In the genomic region with DNA sequence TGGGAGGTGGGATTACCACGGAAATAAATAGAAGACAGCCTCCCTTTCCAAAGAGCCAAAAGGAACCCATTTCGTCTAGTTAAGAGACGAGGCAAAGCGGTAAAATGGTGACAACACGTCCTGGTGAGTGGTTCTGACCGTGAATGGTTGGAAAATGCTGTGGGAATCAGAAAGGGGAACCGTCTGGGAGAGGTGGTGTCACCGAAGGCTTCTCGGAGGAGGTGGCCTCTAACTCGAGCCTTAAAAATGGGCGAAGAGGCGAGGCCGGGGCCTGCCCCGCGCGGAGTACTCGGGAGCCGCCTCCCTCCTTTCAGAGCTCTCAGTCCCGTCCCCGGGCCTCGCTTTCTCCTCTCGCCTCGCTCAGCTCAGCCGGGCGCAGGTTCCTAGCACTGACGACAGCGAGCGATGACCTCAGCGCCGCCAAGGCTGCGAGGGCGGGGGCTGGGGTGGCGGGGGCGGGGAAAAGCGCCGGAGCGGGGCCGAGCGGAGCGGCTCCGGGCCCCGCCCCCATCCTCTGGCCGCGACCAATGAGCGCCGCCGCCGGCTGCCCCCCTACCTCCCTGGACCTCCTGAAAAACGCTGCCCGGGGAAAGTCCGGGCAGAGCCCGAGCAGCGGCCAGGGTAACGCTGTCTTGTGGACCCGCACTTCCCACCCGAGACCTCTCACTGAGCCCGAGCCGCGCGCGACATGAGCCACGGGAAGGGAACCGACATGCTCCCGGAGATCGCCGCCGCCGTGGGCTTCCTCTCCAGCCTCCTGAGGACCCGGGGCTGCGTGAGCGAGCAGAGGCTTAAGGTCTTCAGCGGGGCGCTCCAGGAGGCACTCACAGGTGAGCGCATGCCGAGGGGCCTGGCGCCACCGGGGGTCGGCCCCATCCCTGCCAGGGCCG, we compare ENCODE assay signal across 1 cellular context.
TF ChIP-seq lines count a peak whose summit lies in the region.

A gene with protein sequence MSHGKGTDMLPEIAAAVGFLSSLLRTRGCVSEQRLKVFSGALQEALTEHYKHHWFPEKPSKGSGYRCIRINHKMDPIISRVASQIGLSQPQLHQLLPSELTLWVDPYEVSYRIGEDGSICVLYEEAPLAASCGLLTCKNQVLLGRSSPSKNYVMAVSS (plus strand): TSS at position 601 of the 890 bp plus-strand sequence. CDS start 88 bp downstream, at position 689.

TF ChIP-seq in K562, 482 proteins besides CTCF, POLR2A, EP300 and RAD21 (continued from another document and continues in another):
- TF ChIP-seq, protein P1, sequence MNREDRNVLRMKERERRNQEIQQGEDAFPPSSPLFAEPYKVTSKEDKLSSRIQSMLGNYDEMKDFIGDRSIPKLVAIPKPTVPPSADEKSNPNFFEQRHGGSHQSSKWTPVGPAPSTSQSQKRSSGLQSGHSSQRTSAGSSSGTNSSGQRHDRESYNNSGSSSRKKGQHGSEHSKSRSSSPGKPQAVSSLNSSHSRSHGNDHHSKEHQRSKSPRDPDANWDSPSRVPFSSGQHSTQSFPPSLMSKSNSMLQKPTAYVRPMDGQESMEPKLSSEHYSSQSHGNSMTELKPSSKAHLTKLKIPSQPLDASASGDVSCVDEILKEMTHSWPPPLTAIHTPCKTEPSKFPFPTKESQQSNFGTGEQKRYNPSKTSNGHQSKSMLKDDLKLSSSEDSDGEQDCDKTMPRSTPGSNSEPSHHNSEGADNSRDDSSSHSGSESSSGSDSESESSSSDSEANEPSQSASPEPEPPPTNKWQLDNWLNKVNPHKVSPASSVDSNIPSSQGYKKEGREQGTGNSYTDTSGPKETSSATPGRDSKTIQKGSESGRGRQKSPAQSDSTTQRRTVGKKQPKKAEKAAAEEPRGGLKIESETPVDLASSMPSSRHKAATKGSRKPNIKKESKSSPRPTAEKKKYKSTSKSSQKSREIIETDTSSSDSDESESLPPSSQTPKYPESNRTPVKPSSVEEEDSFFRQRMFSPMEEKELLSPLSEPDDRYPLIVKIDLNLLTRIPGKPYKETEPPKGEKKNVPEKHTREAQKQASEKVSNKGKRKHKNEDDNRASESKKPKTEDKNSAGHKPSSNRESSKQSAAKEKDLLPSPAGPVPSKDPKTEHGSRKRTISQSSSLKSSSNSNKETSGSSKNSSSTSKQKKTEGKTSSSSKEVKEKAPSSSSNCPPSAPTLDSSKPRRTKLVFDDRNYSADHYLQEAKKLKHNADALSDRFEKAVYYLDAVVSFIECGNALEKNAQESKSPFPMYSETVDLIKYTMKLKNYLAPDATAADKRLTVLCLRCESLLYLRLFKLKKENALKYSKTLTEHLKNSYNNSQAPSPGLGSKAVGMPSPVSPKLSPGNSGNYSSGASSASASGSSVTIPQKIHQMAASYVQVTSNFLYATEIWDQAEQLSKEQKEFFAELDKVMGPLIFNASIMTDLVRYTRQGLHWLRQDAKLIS (CRISPR knock-in tag; IDR thresholded peaks at IDR 0.05) = peak; percentile 92
- TF ChIP-seq ETV6 (IDR thresholded peaks at IDR 0.05; ENCODE audit: borderline replicate concordance in 1 of 2, low read depth in 2 of 2, low read length in 1 of 2) (no peak), ETV6 (CRISPR knock-in tag; IDR thresholded peaks at IDR 0.05; ENCODE audit: borderline replicate concordance) (peak; percentile 79; the same call in 1 of the 2 replicates), ZNF23 (CRISPR knock-in tag; IDR thresholded peaks at IDR 0.05) (no peak), NR2C1 (IDR thresholded peaks at IDR 0.05) (peak; percentile 18; the same call in 1 of the 2 replicates), NR2C1 (tag; IDR thresholded peaks at IDR 0.05) (peak; percentile 36; the same call in 1 of the 2 replicates), EGR1 (conservative IDR thresholded peaks at IDR 0.05) (peak; percentile 80), DACH1 (IDR thresholded peaks at IDR 0.05; ENCODE audit: partially characterized antibody) (no peak), NFYB (IDR thresholded peaks at IDR 0.05; ENCODE audit: extremely low read depth, insufficient read length) (no peak), TBL1XR1 (IDR thresholded peaks at IDR 0.05; ENCODE audit: low read length in 2 of 2) (no peak), EP400 (IDR thresholded peaks at IDR 0.05) (peak; percentile 38), ELF1 (tag; IDR thresholded peaks at IDR 0.05) (no peak), CREM (IDR thresholded peaks at IDR 0.05; ENCODE audit: low read depth) (peak; percentile 87), BDP1 (IDR thresholded peaks at IDR 0.05; ENCODE audit: insufficient read depth, insufficient read length) (no peak), MYNN (IDR thresholded peaks at IDR 0.05) (peak; percentile 57; the same call in 1 of the 2 replicates), MYNN (CRISPR knock-in tag; IDR thresholded peaks at IDR 0.05) (no peak), ZNF24 (IDR thresholded peaks at IDR 0.05) (no peak), NBN (IDR thresholded peaks at IDR 0.05; ENCODE audit: low read depth) (peak; percentile 58; the same call in 1 of the 2 replicates), FOXJ2 (tag; IDR thresholded peaks at IDR 0.05) (no peak), NCOA1 (IDR thresholded peaks at IDR 0.05; ENCODE audit: low read depth) (peak; percentile 52), FOXK2 (conservative IDR thresholded peaks at IDR 0.05 in 1 of 2, IDR thresholded peaks at IDR 0.05 in 1 of 2; ENCODE audit: low read depth in 2 of 2) (0 out of 4 replicates have a peak, but pooled peaks of 1 of the 2 experiments have one; percentile 35), POLR2AphosphoS5 (IDR thresholded peaks at IDR 0.05; ENCODE audit: control insufficient read depth, insufficient read depth, low read depth, low read length) (peak; percentile 76), NCOR1 (IDR thresholded peaks at IDR 0.05) (peak; percentile 46; the same call in 1 of the 2 replicates), SMAD3 (CRISPR knock-in tag; conservative IDR thresholded peaks at IDR 0.05) (no peak), MED1 (CRISPR knock-in tag; IDR thresholded peaks at IDR 0.05; ENCODE audit: borderline replicate concordance) (no peak), CBX1 (IDR thresholded peaks at IDR 0.05; ENCODE audit: low read depth) (peak; percentile 79), CXXC5 (CRISPR knock-in tag; IDR thresholded peaks at IDR 0.05) (peak; percentile 65), ZNF830 (CRISPR knock-in tag; IDR thresholded peaks at IDR 0.05) (0 out of 2 replicates have a peak, but pooled peaks have one; percentile 4), ZNF175 (CRISPR knock-in tag; IDR thresholded peaks at IDR 0.05; ENCODE audit: low read depth) (0 out of 2 replicates have a peak, but pooled peaks have one; percentile 63), SMARCA5 (IDR thresholded peaks at IDR 0.05) (peak; percentile 99), ZNF436 (CRISPR knock-in tag; IDR thresholded peaks at IDR 0.05) (peak; percentile 99), PHTF2 (CRISPR knock-in tag; IDR thresholded peaks at IDR 0.05) (0 out of 2 replicates have a peak, but pooled peaks have one; percentile 23), NFIC (IDR thresholded peaks at IDR 0.05) (peak; percentile 11), GATA2 (CRISPR knock-in tag; IDR thresholded peaks at IDR 0.05) (no peak)
- TF ChIP-seq, protein P2, sequence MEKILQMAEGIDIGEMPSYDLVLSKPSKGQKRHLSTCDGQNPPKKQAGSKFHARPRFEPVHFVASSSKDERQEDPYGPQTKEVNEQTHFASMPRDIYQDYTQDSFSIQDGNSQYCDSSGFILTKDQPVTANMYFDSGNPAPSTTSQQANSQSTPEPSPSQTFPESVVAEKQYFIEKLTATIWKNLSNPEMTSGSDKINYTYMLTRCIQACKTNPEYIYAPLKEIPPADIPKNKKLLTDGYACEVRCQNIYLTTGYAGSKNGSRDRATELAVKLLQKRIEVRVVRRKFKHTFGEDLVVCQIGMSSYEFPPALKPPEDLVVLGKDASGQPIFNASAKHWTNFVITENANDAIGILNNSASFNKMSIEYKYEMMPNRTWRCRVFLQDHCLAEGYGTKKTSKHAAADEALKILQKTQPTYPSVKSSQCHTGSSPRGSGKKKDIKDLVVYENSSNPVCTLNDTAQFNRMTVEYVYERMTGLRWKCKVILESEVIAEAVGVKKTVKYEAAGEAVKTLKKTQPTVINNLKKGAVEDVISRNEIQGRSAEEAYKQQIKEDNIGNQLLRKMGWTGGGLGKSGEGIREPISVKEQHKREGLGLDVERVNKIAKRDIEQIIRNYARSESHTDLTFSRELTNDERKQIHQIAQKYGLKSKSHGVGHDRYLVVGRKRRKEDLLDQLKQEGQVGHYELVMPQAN (IDR thresholded peaks at IDR 0.05; ENCODE audit: borderline replicate concordance) = no peak
- TF ChIP-seq, protein P3, sequence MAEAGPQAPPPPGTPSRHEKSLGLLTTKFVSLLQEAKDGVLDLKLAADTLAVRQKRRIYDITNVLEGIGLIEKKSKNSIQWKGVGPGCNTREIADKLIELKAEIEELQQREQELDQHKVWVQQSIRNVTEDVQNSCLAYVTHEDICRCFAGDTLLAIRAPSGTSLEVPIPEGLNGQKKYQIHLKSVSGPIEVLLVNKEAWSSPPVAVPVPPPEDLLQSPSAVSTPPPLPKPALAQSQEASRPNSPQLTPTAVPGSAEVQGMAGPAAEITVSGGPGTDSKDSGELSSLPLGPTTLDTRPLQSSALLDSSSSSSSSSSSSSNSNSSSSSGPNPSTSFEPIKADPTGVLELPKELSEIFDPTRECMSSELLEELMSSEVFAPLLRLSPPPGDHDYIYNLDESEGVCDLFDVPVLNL (CRISPR knock-in tag; IDR thresholded peaks at IDR 0.05; ENCODE audit: low read depth) = peak; percentile 70; the same call in 1 of the 2 replicates
- TF ChIP-seq, protein P4, sequence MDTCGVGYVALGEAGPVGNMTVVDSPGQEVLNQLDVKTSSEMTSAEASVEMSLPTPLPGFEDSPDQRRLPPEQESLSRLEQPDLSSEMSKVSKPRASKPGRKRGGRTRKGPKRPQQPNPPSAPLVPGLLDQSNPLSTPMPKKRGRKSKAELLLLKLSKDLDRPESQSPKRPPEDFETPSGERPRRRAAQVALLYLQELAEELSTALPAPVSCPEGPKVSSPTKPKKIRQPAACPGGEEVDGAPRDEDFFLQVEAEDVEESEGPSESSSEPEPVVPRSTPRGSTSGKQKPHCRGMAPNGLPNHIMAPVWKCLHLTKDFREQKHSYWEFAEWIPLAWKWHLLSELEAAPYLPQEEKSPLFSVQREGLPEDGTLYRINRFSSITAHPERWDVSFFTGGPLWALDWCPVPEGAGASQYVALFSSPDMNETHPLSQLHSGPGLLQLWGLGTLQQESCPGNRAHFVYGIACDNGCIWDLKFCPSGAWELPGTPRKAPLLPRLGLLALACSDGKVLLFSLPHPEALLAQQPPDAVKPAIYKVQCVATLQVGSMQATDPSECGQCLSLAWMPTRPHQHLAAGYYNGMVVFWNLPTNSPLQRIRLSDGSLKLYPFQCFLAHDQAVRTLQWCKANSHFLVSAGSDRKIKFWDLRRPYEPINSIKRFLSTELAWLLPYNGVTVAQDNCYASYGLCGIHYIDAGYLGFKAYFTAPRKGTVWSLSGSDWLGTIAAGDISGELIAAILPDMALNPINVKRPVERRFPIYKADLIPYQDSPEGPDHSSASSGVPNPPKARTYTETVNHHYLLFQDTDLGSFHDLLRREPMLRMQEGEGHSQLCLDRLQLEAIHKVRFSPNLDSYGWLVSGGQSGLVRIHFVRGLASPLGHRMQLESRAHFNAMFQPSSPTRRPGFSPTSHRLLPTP (IDR thresholded peaks at IDR 0.05; ENCODE audit: borderline replicate concordance, extremely low read depth, insufficient read length) = peak; percentile 61
- TF ChIP-seq, protein P5, sequence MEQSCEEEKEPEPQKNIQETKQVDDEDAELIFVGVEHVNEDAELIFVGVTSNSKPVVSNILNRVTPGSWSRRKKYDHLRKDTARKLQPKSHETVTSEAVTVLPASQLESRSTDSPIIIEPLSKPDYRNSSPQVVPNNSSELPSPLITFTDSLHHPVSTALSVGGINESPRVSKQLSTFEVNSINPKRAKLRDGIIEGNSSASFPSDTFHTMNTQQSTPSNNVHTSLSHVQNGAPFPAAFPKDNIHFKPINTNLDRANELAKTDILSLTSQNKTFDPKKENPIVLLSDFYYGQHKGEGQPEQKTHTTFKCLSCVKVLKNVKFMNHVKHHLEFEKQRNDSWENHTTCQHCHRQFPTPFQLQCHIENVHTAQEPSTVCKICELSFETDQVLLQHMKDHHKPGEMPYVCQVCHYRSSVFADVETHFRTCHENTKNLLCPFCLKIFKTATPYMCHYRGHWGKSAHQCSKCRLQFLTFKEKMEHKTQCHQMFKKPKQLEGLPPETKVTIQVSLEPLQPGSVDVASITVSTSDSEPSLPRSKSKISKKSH (CRISPR knock-in tag; IDR thresholded peaks at IDR 0.05) = no peak
- TF ChIP-seq, protein P6, sequence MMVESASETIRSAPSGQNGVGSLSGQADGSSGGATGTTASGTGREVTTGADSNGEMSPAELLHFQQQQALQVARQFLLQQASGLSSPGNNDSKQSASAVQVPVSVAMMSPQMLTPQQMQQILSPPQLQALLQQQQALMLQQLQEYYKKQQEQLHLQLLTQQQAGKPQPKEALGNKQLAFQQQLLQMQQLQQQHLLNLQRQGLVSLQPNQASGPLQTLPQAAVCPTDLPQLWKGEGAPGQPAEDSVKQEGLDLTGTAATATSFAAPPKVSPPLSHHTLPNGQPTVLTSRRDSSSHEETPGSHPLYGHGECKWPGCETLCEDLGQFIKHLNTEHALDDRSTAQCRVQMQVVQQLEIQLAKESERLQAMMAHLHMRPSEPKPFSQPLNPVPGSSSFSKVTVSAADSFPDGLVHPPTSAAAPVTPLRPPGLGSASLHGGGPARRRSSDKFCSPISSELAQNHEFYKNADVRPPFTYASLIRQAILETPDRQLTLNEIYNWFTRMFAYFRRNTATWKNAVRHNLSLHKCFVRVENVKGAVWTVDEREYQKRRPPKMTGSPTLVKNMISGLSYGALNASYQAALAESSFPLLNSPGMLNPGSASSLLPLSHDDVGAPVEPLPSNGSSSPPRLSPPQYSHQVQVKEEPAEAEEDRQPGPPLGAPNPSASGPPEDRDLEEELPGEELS (CRISPR knock-in tag; IDR thresholded peaks at IDR 0.05; ENCODE audit: borderline replicate concordance) = 0 out of 2 replicates have a peak, but pooled peaks have one; percentile 72
- TF ChIP-seq, protein P7, sequence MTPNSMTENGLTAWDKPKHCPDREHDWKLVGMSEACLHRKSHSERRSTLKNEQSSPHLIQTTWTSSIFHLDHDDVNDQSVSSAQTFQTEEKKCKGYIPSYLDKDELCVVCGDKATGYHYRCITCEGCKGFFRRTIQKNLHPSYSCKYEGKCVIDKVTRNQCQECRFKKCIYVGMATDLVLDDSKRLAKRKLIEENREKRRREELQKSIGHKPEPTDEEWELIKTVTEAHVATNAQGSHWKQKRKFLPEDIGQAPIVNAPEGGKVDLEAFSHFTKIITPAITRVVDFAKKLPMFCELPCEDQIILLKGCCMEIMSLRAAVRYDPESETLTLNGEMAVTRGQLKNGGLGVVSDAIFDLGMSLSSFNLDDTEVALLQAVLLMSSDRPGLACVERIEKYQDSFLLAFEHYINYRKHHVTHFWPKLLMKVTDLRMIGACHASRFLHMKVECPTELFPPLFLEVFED (CRISPR knock-in tag; conservative IDR thresholded peaks at IDR 0.05) = 0 out of 2 replicates have a peak, but pooled peaks have one; percentile 49
- TF ChIP-seq, protein P8, sequence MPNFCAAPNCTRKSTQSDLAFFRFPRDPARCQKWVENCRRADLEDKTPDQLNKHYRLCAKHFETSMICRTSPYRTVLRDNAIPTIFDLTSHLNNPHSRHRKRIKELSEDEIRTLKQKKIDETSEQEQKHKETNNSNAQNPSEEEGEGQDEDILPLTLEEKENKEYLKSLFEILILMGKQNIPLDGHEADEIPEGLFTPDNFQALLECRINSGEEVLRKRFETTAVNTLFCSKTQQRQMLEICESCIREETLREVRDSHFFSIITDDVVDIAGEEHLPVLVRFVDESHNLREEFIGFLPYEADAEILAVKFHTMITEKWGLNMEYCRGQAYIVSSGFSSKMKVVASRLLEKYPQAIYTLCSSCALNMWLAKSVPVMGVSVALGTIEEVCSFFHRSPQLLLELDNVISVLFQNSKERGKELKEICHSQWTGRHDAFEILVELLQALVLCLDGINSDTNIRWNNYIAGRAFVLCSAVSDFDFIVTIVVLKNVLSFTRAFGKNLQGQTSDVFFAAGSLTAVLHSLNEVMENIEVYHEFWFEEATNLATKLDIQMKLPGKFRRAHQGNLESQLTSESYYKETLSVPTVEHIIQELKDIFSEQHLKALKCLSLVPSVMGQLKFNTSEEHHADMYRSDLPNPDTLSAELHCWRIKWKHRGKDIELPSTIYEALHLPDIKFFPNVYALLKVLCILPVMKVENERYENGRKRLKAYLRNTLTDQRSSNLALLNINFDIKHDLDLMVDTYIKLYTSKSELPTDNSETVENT (CRISPR knock-in tag; IDR thresholded peaks at IDR 0.05) = peak; percentile 48; the same call in 1 of the 2 replicates
